Comparison of ENCODE assay signal across 9 cellular contexts in genomic region chr3:5205165-5205941, GRCh38. TPM values are rescaled to one million over a fixed set of nuclear protein-coding genes. Genes with fewer than 3 reads are reported as not detected.
DNase-seq lines count a peak whose midpoint lies in the region; ATAC-seq and TF ChIP-seq lines count a peak whose summit lies in the region.
"Had no signal": no experiment of that assay in that cellular context is flagged by ENCODE, and none has a peak within 500 bp of the region (broad histone marks: within the 10 kb centered on the region; RNA-seq: fewer than 3 reads in every experiment).

No MANE protein-coding gene starts in this region.

- no peaks in the 10 kb centered on the region for H4K20me1 ChIP-seq in MM.1S (ENCODE audit: insufficient read depth, low read length)

- no peak overlapping the region for H3K4me3 Mint-ChIP-seq in activated CD8-positive, alpha-beta T cell treated with anti-CD3 and anti-CD28 coated beads for 36 hours
- no peak overlapping the region for H3K4me3 Mint-ChIP-seq in activated CD8-positive, alpha-beta T cell treated with anti-CD3 and anti-CD28 coated beads, Interleukin-2, amount 10 ng/mL, durations not matched to agents 7 days and 5 days

- DNase-seq in activated CD8-positive, alpha-beta T cell treated with anti-CD3 and anti-CD28 coated beads for 36 hours: peak; percentile 58
- DNase-seq in activated CD8-positive, alpha-beta T cell treated with anti-CD3 and anti-CD28 coated beads, Interleukin-2, amount 10 ng/mL, durations not matched to agents 7 days and 5 days: no peak
- DNase-seq in MM.1S (peak; percentile 46), RKO (ENCODE audit: low spot score) (no peak), AG20443 (ENCODE audit: low spot score) (no peak), substantia nigra (lab: John Stamatoyannopoulos, UW) (no peak)
- peak; percentile 31 for DNase-seq in stimulated activated CD4-positive, alpha-beta T cell treated with anti-CD3 and anti-CD28 coated beads, Interleukin-4, amount 100 ng/mL, for 1 hour
- DNase-seq: AML-193 had no signal

- POLR2A ChIA-PET in activated CD8-positive, alpha-beta T cell treated with anti-CD3 and anti-CD28 coated beads for 36 hours (lab: Charles Lee): interaction anchor here (0.7 to 1.5 kb wide), 4 partner anchors 10 to 84 kb away, joined by 3 to 15 read pairs (median 6); partner anchors contain the start of gene EDEM1
- POLR2A ChIA-PET in activated CD8-positive, alpha-beta T cell treated with anti-CD3 and anti-CD28 coated beads, Interleukin-2, amount 10 ng/mL, durations not matched to agents 7 days and 5 days (lab: Charles Lee): no interaction called here

- H3K36me3 Mint-ChIP-seq in activated CD8-positive, alpha-beta T cell treated with anti-CD3 and anti-CD28 coated beads for 36 hours (ENCODE audit: low read depth): peaks cover 80% of the 10 kb centered on the region
- peaks cover 86% of the 10 kb centered on the region for H3K36me3 Mint-ChIP-seq in activated CD8-positive, alpha-beta T cell treated with anti-CD3 and anti-CD28 coated beads, Interleukin-2, amount 10 ng/mL, durations not matched to agents 7 days and 5 days (ENCODE audit: low read depth)

- no peak for TF ChIP-seq CTCF in activated CD8-positive, alpha-beta T cell treated with anti-CD3 and anti-CD28 coated beads for 36 hours (IDR thresholded peaks at IDR 0.05)
- TF ChIP-seq CTCF in MM.1S (IDR thresholded peaks at IDR 0.05; ENCODE audit: low read length): no peak

- H3K4me1 ChIP-seq in MM.1S (ENCODE audit: low read length): peaks cover 79% of the 10 kb centered on the region

- peak; percentile 85 for ATAC-seq in activated CD8-positive, alpha-beta T cell treated with anti-CD3 and anti-CD28 coated beads for 36 hours
- no peak for ATAC-seq in activated CD8-positive, alpha-beta T cell treated with anti-CD3 and anti-CD28 coated beads, Interleukin-2, amount 10 ng/mL, durations not matched to agents 7 days and 5 days
- ATAC-seq in GM21825 (IDR thresholded peaks at IDR 0.05; ENCODE audit: unreplicated experiment): peak; percentile 98

- no peaks in the 10 kb centered on the region for H3K9me2 ChIP-seq in MM.1S (replicated peaks; ENCODE audit: insufficient read depth, low read length)

- no peaks in the 10 kb centered on the region for H3K9me3 ChIP-seq in MM.1S (replicated peaks; ENCODE audit: insufficient read depth, low read length)

- H3K27ac ChIP-seq in MM.1S (ENCODE audit: low read length) (peak overlapping the region; percentile 76), substantia nigra (ENCODE audit: low read depth, low read length, poor library complexity, severe bottlenecking) (no peak overlapping the region)

- H3K4me3 ChIP-seq in MM.1S (ENCODE audit: low read length): no peak overlapping the region

- H3K9me3 Mint-ChIP-seq in activated CD8-positive, alpha-beta T cell treated with anti-CD3 and anti-CD28 coated beads for 36 hours: no peaks in the 10 kb centered on the region
- H3K9me3 Mint-ChIP-seq in activated CD8-positive, alpha-beta T cell treated with anti-CD3 and anti-CD28 coated beads, Interleukin-2, amount 10 ng/mL, durations not matched to agents 7 days and 5 days (ENCODE audit: insufficient read depth): no peaks in the 10 kb centered on the region

- H3F3A ChIP-seq in MM.1S (ENCODE audit: insufficient read depth, low read length): peaks cover 52% of the 10 kb centered on the region

- intact Hi-C loops in activated CD8-positive, alpha-beta T cell treated with anti-CD3 and anti-CD28 coated beads for 36 hours (cut with micrococcal nuclease): no loop called here

- no peak overlapping the region for H3K4me2 ChIP-seq in MM.1S (ENCODE audit: low read depth, low read length)

- no peak overlapping the region for H2AFZ ChIP-seq in MM.1S (ENCODE audit: low read length)

- peak overlapping the region; percentile 81 for H3K27ac Mint-ChIP-seq in activated CD8-positive, alpha-beta T cell treated with anti-CD3 and anti-CD28 coated beads for 36 hours
- H3K27ac Mint-ChIP-seq in activated CD8-positive, alpha-beta T cell treated with anti-CD3 and anti-CD28 coated beads, Interleukin-2, amount 10 ng/mL, durations not matched to agents 7 days and 5 days: no peak overlapping the region

- H3K27me3 ChIP-seq in MM.1S (replicated peaks; ENCODE audit: insufficient read depth, low read length): no peaks in the 10 kb centered on the region

- no peaks in the 10 kb centered on the region for H3K27me3 Mint-ChIP-seq in activated CD8-positive, alpha-beta T cell treated with anti-CD3 and anti-CD28 coated beads for 36 hours
- H3K27me3 Mint-ChIP-seq in activated CD8-positive, alpha-beta T cell treated with anti-CD3 and anti-CD28 coated beads, Interleukin-2, amount 10 ng/mL, durations not matched to agents 7 days and 5 days (ENCODE audit: low read depth): no peaks in the 10 kb centered on the region

- CTCF ChIA-PET in activated CD8-positive, alpha-beta T cell treated with anti-CD3 and anti-CD28 coated beads for 36 hours (lab: Charles Lee): interaction anchor here (1.3 kb wide), 1 partner anchor 10 kb away, joined by 3 read pairs; no protein-coding TSS in a partner anchor
- CTCF ChIA-PET in activated CD8-positive, alpha-beta T cell treated with anti-CD3 and anti-CD28 coated beads, Interleukin-2, amount 10 ng/mL, durations not matched to agents 7 days and 5 days (lab: Charles Lee): interaction anchor here (1.5 kb wide), 1 partner anchor 82 kb away, joined by 3 read pairs; no protein-coding TSS in a partner anchor

- H3K36me3 ChIP-seq in MM.1S (replicated peaks; ENCODE audit: insufficient read depth, low read length): peaks cover 60% of the 10 kb centered on the region

- peaks cover 100% of the 10 kb centered on the region for H3K79me2 ChIP-seq in MM.1S (ENCODE audit: low read length)

- H3K4me1 Mint-ChIP-seq in activated CD8-positive, alpha-beta T cell treated with anti-CD3 and anti-CD28 coated beads for 36 hours (ENCODE audit: low read depth): peaks cover 23% of the 10 kb centered on the region
- H3K4me1 Mint-ChIP-seq in activated CD8-positive, alpha-beta T cell treated with anti-CD3 and anti-CD28 coated beads, Interleukin-2, amount 10 ng/mL, durations not matched to agents 7 days and 5 days (ENCODE audit: low read depth): peaks cover under 1% of the 10 kb centered on the region

- H3K9ac ChIP-seq in MM.1S (ENCODE audit: low read length): peak overlapping the region; percentile 8; the same call in 1 of the 2 replicates

RNA-seq across cellular contexts. Expression of gene EDEM1, which starts 17.8 kb away (rescaled TPM):
- total RNA-seq in activated CD8-positive, alpha-beta T cell treated with anti-CD3 and anti-CD28 coated beads for 36 hours: 100 to 1,000 TPM; 156 to 159 TPM
- total RNA-seq in activated CD8-positive, alpha-beta T cell treated with anti-CD3 and anti-CD28 coated beads, Interleukin-2, amount 10 ng/mL, durations not matched to agents 7 days and 5 days: 10 to 100 TPM; 81.7 to 84.3 TPM

Comparison
In these comparisons a context has a peak if more than half of its experiments do, and no peak if none do; other contexts are left out.
1. DNase-seq: peak in activated CD8-positive, alpha-beta T cell treated with anti-CD3 and anti-CD28 coated beads for 36 hours (single experiment), MM.1S (single experiment) and stimulated activated CD4-positive, alpha-beta T cell treated with anti-CD3 and anti-CD28 coated beads, Interleukin-4, amount 100 ng/mL, for 1 hour (single experiment); none in activated CD8-positive, alpha-beta T cell treated with anti-CD3 and anti-CD28 coated beads, Interleukin-2, amount 10 ng/mL, durations not matched to agents 7 days and 5 days (single experiment), RKO (single experiment), AG20443 (single experiment) and substantia nigra (0 of 49).